1 cellular context compared by ENCODE assay signal in genomic region chr17:214881-215331, GRCh38.
TF ChIP-seq lines count a peak whose summit lies in the region.

No MANE protein-coding gene starts in this region.

TF ChIP-seq in WTC11, 78 proteins besides CTCF, POLR2A, EP300 and RAD21 (continued from another document):
- TF ChIP-seq AR (CRISPR knock-in tag; IDR thresholded peaks at IDR 0.05) (no peak), TCF7 (CRISPR knock-in tag; IDR thresholded peaks at IDR 0.05; ENCODE audit: low read depth) (no peak), ZBTB21 (CRISPR knock-in tag; IDR thresholded peaks at IDR 0.05; ENCODE audit: borderline replicate concordance) (no peak)
